In genomic region chr20:35776513-35777101, GRCh38 we compare ENCODE assay signal across 10 cellular contexts. TPM values are rescaled to one million over a fixed set of nuclear protein-coding genes. Genes with fewer than 3 reads are reported as not detected.
DNase-seq lines count a peak whose midpoint lies in the region; ATAC-seq, FAIRE-seq and TF ChIP-seq lines count a peak whose summit lies in the region.
"Had no signal": no experiment of that assay in that cellular context is flagged by ENCODE, and none has a peak within 500 bp of the region (broad histone marks: within the 10 kb centered on the region; RNA-seq: fewer than 3 reads in every experiment).

No MANE protein-coding gene starts in this region.

- POLR2A ChIA-PET in A673 (lab: Charles Lee; ENCODE audit: low non-redundant PET) (no interaction called here), HepG2 (lab: Yijun Ruan, JAX) (interaction anchor here (0.7 to 4.3 kb wide), 3 partner anchors 34 to 235 kb away, joined by 3 to 30 read pairs (median 3); partner anchors contain the start of genes ERGIC3 and RBM39)

- TF ChIP-seq CTCF in A673 (conservative IDR thresholded peaks at IDR 0.05; ENCODE audit: low read depth, low read length) (no peak), adrenal gland (IDR thresholded peaks at IDR 0.05) (no peak), HepG2 (CRISPR knock-in tag; IDR thresholded peaks at IDR 0.05) (no peak)

- no peak for ATAC-seq in HepG2

- peak; percentile 51 for DNase-seq in A673 (ENCODE audit: low spot score)
- DNase-seq in KBM-7, result peak; percentile 30
- peak; percentile 70 to 90 (median 86) for DNase-seq in adrenal gland
- no peak for DNase-seq in HepG2 (ENCODE audit: low spot score)
- no peak for DNase-seq in effector CD4-positive, alpha-beta T cell
- DNase-seq in NCI-H187 (lab: John Stamatoyannopoulos, UW), result no peak
- DNase-seq in NOMO-1 treated with dmso at 0.1 percent for 144 hours (lab: John Stamatoyannopoulos, UW; ENCODE audit: unreplicated experiment), result no peak
- DNase-seq in HuH-7.5 (ENCODE audit: low spot score), result no peak
- DNase-seq: MM.1S had no signal

- H3K9me3 ChIP-seq in A673 (ENCODE audit: low read depth, low read length, poor library complexity, severe bottlenecking), result no peaks in the 10 kb centered on the region
- no peaks in the 10 kb centered on the region for H3K9me3 ChIP-seq in adrenal gland (replicated peaks in 1 of 3)
- H3K9me3 ChIP-seq in HepG2 (ENCODE audit: low read length), result no peaks in the 10 kb centered on the region

- no peak overlapping the region for H3K4me2 ChIP-seq in HepG2 (ENCODE audit: low read depth, low read length)

- WGBS in adrenal gland, 4 donors, result 40 to 48% (median 42%) methylated on average over 4 of the region's 4 CpGs
- 97% methylated on average over 4 of the region's 4 CpGs for WGBS in HepG2 (ENCODE audit: low lambda C conversion rate)

- H3K4me1 ChIP-seq in A673 (ENCODE audit: insufficient read depth, low read length, poor library complexity, severe bottlenecking) (peaks cover 30% of the 10 kb centered on the region), adrenal gland (replicated peaks in 1 of 2) (peaks cover 29 to 44% of the 10 kb centered on the region in 2 donors), HepG2 (ENCODE audit: insufficient read depth, low read length) (peaks cover 36% of the 10 kb centered on the region)

- H3K36me3 ChIP-seq in A673 (ENCODE audit: insufficient read depth, low read length, poor library complexity, severe bottlenecking) (peaks cover 7% of the 10 kb centered on the region), adrenal gland (replicated peaks in 1 of 2) (peaks cover 0 to 5% of the 10 kb centered on the region in 2 donors), HepG2 (replicated peaks in 1 of 2; ENCODE audit: control insufficient read depth in 1 of 2, insufficient read depth in 2 of 2, low read length in 2 of 2) (peaks cover 3 to 21% of the 10 kb centered on the region in 2 experiments; a peak in 3 of 5 replicates)

- CTCF ChIA-PET in A673 (lab: Charles Lee) (no interaction called here), HepG2 (lab: Yijun Ruan, JAX; ENCODE audit: low intra/inter-chr PET ratio, low total read pairs) (no interaction called here)

- TF ChIP-seq EP300 in HepG2 (IDR thresholded peaks at IDR 0.05; ENCODE audit: low read depth in 2 of 2, low read length in 2 of 2) (no peak), HepG2 (CRISPR knock-in tag; IDR thresholded peaks at IDR 0.05; ENCODE audit: borderline replicate concordance) (no peak)

- FAIRE-seq in HepG2 (lab: Jason Lieb, UNC), result no peak
- FAIRE-seq: colon had no signal

- BruUV-seq in A673 (replicated peaks; lab: Mats Ljungman, UMichigan) (no TSS peak), HepG2 (replicated peaks; lab: Mats Ljungman, UMichigan) (no TSS peak)

- H3K9ac ChIP-seq in HepG2 (ENCODE audit: insufficient read depth, low read depth, low read length), result no peak overlapping the region

- in situ Hi-C loops in KBM-7 (cut with MboI; ENCODE audit: low pct_unique_long_range_greater_than_20kb, low sequenced_read_pairs), result no loop called here
- in situ Hi-C loops in HepG2 (cut with HindIII; ENCODE audit: extremely low pct_ligation_motif_present, low pct_unique_long_range_greater_than_20kb), result no loop called here

- no peak overlapping the region for H3K4me3 ChIP-seq in A673 (ENCODE audit: low read depth, low read length, poor library complexity, severe bottlenecking)
- H3K4me3 ChIP-seq in adrenal gland, result no peak overlapping the region
- H3K4me3 ChIP-seq in HepG2 (replicated peaks in 1 of 3; ENCODE audit: insufficient read depth in 1 of 3, low read depth in 2 of 3, low read length in 3 of 3), result no peak overlapping the region

- intact Hi-C loops in A673 (cut with micrococcal nuclease; ENCODE audit: unreplicated experiment) (no loop called here), adrenal gland (cut with DNase I) (no loop called here), HepG2 (cut with micrococcal nuclease; ENCODE audit: unreplicated experiment) (no loop called here)

- peak overlapping the region; percentile 4 for H3K27ac ChIP-seq in A673 (ENCODE audit: low read depth, low read length, poor library complexity, severe bottlenecking)
- H3K27ac ChIP-seq in adrenal gland, result peak overlapping the region in 3 of 5 donors; percentile 28 to 67 (median 62)
- no peak overlapping the region for H3K27ac ChIP-seq in HepG2 (ENCODE audit: extremely low read length, insufficient read depth, low read length)

- no peaks in the 10 kb centered on the region for H4K20me1 ChIP-seq in HepG2 (ENCODE audit: insufficient read depth, low read length)

- no peak for TF ChIP-seq RAD21 in HepG2 (CRISPR knock-in tag; IDR thresholded peaks at IDR 0.05)

- no peak overlapping the region for H2AFZ ChIP-seq in HepG2 (ENCODE audit: low read length)

- no peaks in the 10 kb centered on the region for H3K27me3 ChIP-seq in A673 (replicated peaks; ENCODE audit: insufficient read depth, low read depth, low read length, poor library complexity)
- no peaks in the 10 kb centered on the region for H3K27me3 ChIP-seq in adrenal gland
- no peaks in the 10 kb centered on the region; a peak in 1 of 5 replicates for H3K27me3 ChIP-seq in HepG2 (ENCODE audit: control insufficient read depth in 1 of 2, insufficient read depth in 2 of 2, low read length in 2 of 2)

- peaks cover 55% of the 10 kb centered on the region for H3K79me2 ChIP-seq in HepG2 (ENCODE audit: insufficient read depth, low read length)

- peak in 1 of 2 donors; percentile 13 for TF ChIP-seq POLR2A in adrenal gland (IDR thresholded peaks at IDR 0.05)
- TF ChIP-seq POLR2A in HepG2 (IDR thresholded peaks at IDR 0.05; ENCODE audit: insufficient read depth in 1 of 2, low read depth in 2 of 2, low read length in 2 of 2), result no peak

TF ChIP-seq in HepG2, 621 proteins besides CTCF, POLR2A, EP300 and RAD21 (continues in another document):
- TF ChIP-seq MED8 (CRISPR knock-in tag; IDR thresholded peaks at IDR 0.05; ENCODE audit: insufficient replicate concordance), result no peak

RNA-seq across cellular contexts. Expression of gene PHF20, which starts 4.8 kb away (rescaled TPM):
- 43.0 and 49.6 TPM in 2 replicates for total RNA-seq in A673 (2021)
- total RNA-seq in adrenal gland, result 10 to 100 TPM; 17.0 to 45.1 (median 36.8) TPM
- 10 to 100 TPM; 15.0 to 27.8 (median 17.8) TPM for polyA plus RNA-seq in adrenal gland
- 34.1 and 43.3 TPM in 2 replicates for total RNA-seq in HepG2 (2016; rRNA removed; fragmentation: Illumina TruSeq; extraction: Trizol)
- 56.7 and 61.5 TPM in 2 replicates for total RNA-seq in HepG2 (2016; cell fraction: cytosol; rRNA removed; fragmentation: Illumina TruSeq; extraction: Trizol; ENCODE audit: low read depth)
- 35.4 and 40.8 TPM in 2 replicates for total RNA-seq in HepG2 (2016; cell fraction: insoluble cytoplasmic fraction; rRNA removed; fragmentation: Illumina TruSeq; extraction: Trizol)
- total RNA-seq in HepG2 (2016; cell fraction: membrane; rRNA removed; fragmentation: Illumina TruSeq; extraction: Trizol), result 47.8 and 49.1 TPM in 2 replicates
- total RNA-seq in HepG2 (2016; cell fraction: nucleus; rRNA removed; fragmentation: Illumina TruSeq; extraction: Trizol), result 37.0 and 43.8 TPM in 2 replicates
- 18.5 and 22.8 TPM in 2 replicates for polyA plus RNA-seq in HepG2 (2011; rRNA removed)
- polyA plus RNA-seq in HepG2 (2011; cell fraction: cytosol; rRNA removed), result 21.6 and 23.5 TPM in 2 replicates
- polyA plus RNA-seq in HepG2 (2011; cell fraction: nucleus; rRNA removed), result 14.7 and 18.5 TPM in 2 replicates
- 36.8 and 41.9 TPM in 2 replicates for polyA plus RNA-seq in HepG2 (2012)
- polyA plus RNA-seq in HepG2 (2016; cell fraction: cytosol; fragmentation: Illumina TruSeq; extraction: Trizol; ENCODE audit: low read depth), result 22.9 and 31.3 TPM in 2 replicates
- polyA plus RNA-seq in HepG2 (2016; cell fraction: insoluble cytoplasmic fraction; fragmentation: Illumina TruSeq; extraction: Trizol; ENCODE audit: low read depth), result 32.6 and 36.2 TPM in 2 replicates
- 22.4 and 30.8 TPM in 2 replicates for polyA plus RNA-seq in HepG2 (2016; cell fraction: membrane; fragmentation: Illumina TruSeq; extraction: Trizol; ENCODE audit: low read depth)
- 23.9 and 28.8 TPM in 2 replicates for polyA plus RNA-seq in HepG2 (2016; cell fraction: nucleus; fragmentation: Illumina TruSeq; extraction: Trizol; ENCODE audit: insufficient read depth, low read depth)
- 44.9 and 77.1 TPM in 2 replicates for polyA minus RNA-seq in HepG2 (2011; rRNA and poly(A)+ RNA removed; ENCODE audit: low replicate concordance)
- 19.8 and 22.3 TPM in 2 replicates for polyA minus RNA-seq in HepG2 (2011; cell fraction: cytosol; rRNA and poly(A)+ RNA removed)
- polyA minus RNA-seq in HepG2 (2011; cell fraction: nucleus; rRNA and poly(A)+ RNA removed), result 53.6 and 69.2 TPM in 2 replicates

RNA-seq across cellular contexts. Expression of gene RBM39, which starts 34.5 kb away (rescaled TPM):
- total RNA-seq in A673 (2021) (316 and 329 TPM in 2 replicates), adrenal gland (100 to 1,000 TPM; 111 to 335 (median 216) TPM), HepG2 (2016; rRNA removed; fragmentation: Illumina TruSeq; extraction: Trizol) (431 and 788 TPM in 2 replicates)
- polyA plus RNA-seq in adrenal gland (100 to 1,000 TPM; 278 to 714 (median 656) TPM), HepG2 (2011; rRNA removed) (859 and 920 TPM in 2 replicates)
- 862 and 1,011 TPM in 2 replicates for total RNA-seq in HepG2 (2016; cell fraction: cytosol; rRNA removed; fragmentation: Illumina TruSeq; extraction: Trizol; ENCODE audit: low read depth)
- 445 and 791 TPM in 2 replicates for total RNA-seq in HepG2 (2016; cell fraction: insoluble cytoplasmic fraction; rRNA removed; fragmentation: Illumina TruSeq; extraction: Trizol)
- 352 and 417 TPM in 2 replicates for total RNA-seq in HepG2 (2016; cell fraction: membrane; rRNA removed; fragmentation: Illumina TruSeq; extraction: Trizol)
- total RNA-seq in HepG2 (2016; cell fraction: nucleus; rRNA removed; fragmentation: Illumina TruSeq; extraction: Trizol), result 1,469 and 1,561 TPM in 2 replicates
- 89.0 and 133 TPM in 2 replicates for polyA plus RNA-seq in HepG2 (2011; cell fraction: cytosol; rRNA removed)
- 3,125 and 3,321 TPM in 2 replicates for polyA plus RNA-seq in HepG2 (2011; cell fraction: nucleus; rRNA removed)
- 867 and 961 TPM in 2 replicates for polyA plus RNA-seq in HepG2 (2012)
- polyA plus RNA-seq in HepG2 (2016; cell fraction: cytosol; fragmentation: Illumina TruSeq; extraction: Trizol; ENCODE audit: low read depth), result 47.3 and 51.7 TPM in 2 replicates
- polyA plus RNA-seq in HepG2 (2016; cell fraction: insoluble cytoplasmic fraction; fragmentation: Illumina TruSeq; extraction: Trizol; ENCODE audit: low read depth), result 339 and 360 TPM in 2 replicates
- polyA plus RNA-seq in HepG2 (2016; cell fraction: membrane; fragmentation: Illumina TruSeq; extraction: Trizol; ENCODE audit: low read depth), result 79.3 and 86.7 TPM in 2 replicates
- polyA plus RNA-seq in HepG2 (2016; cell fraction: nucleus; fragmentation: Illumina TruSeq; extraction: Trizol; ENCODE audit: insufficient read depth, low read depth), result 2,644 and 2,668 TPM in 2 replicates
- polyA minus RNA-seq in HepG2 (2011; rRNA and poly(A)+ RNA removed; ENCODE audit: low replicate concordance), result 166 and 263 TPM in 2 replicates
- polyA minus RNA-seq in HepG2 (2011; cell fraction: cytosol; rRNA and poly(A)+ RNA removed), result 91.3 and 98.3 TPM in 2 replicates
- polyA minus RNA-seq in HepG2 (2011; cell fraction: nucleus; rRNA and poly(A)+ RNA removed), result 2,261 and 2,868 TPM in 2 replicates

Comparison
In these comparisons a context has a peak if more than half of its experiments do, and no peak if none do; other contexts are left out.
1. DNase-seq: peak in A673 (single experiment), KBM-7 (single experiment) and adrenal gland (7 of 7); none in HepG2 (single experiment), effector CD4-positive, alpha-beta T cell (single experiment), NCI-H187 (0 of 2), NOMO-1 treated with dmso at 0.1 percent for 144 hours (single experiment) and HuH-7.5 (single experiment).